17 cellular contexts compared by ENCODE assay signal in genomic region chr4:184306949-184307348, GRCh38.
A peak's percentile ranks its signal among the peaks of the same experiment; 100 is the strongest.
DNase-seq lines count a peak whose midpoint lies in the region; ATAC-seq and TF ChIP-seq lines count a peak whose summit lies in the region.
"Had no signal": no experiment of that assay in that cellular context is flagged by ENCODE, and none has a peak within 500 bp of the region (broad histone marks: within the 10 kb centered on the region; RNA-seq: fewer than 3 reads in every experiment).

No MANE protein-coding gene starts in this region.

- no peak for TF ChIP-seq POLR2A in adrenal gland (IDR thresholded peaks at IDR 0.05)

- no peak overlapping the region for H3K27ac Mint-ChIP-seq in GM23338
- H3K27ac Mint-ChIP-seq in activated T-helper 1 cell treated with anti-CD3 and anti-CD28 coated beads, Interleukin-12 subunit alpha, Interleukin-12 subunit beta, Interleukin-2, Interleukin-4 antibody, amounts not matched to agents 30 ng/mL and 10 ng/mL and 1 ng/mL, durations not matched to agents 14 hours and 24 hours and 36 hours: no peak overlapping the region
- H3K27ac Mint-ChIP-seq: activated B cell treated with CpG ODN at 0.5 μM for 24 hours had no signal

- peaks cover 6% of the 10 kb centered on the region; the same call in 2 of the 3 replicates for H3K9me3 Mint-ChIP-seq in GM23338
- H3K9me3 Mint-ChIP-seq in activated T-helper 1 cell treated with anti-CD3 and anti-CD28 coated beads, Interleukin-12 subunit alpha, Interleukin-12 subunit beta, Interleukin-2, Interleukin-4 antibody, amounts not matched to agents 30 ng/mL and 10 ng/mL and 1 ng/mL, durations not matched to agents 14 hours and 24 hours and 36 hours: peaks cover 23% of the 10 kb centered on the region

- H3K27ac ChIP-seq in GM23338 (ENCODE audit: low read depth) (no peak overlapping the region), adrenal gland (no peak overlapping the region)
- H3K27ac ChIP-seq: C4-2B, epithelial cell of prostate, heart right ventricle, HL-60 had no signal

- no peaks in the 10 kb centered on the region for H3K79me2 ChIP-seq in GM23338 (replicated peaks; ENCODE audit: insufficient read depth)

- H3K4me1 Mint-ChIP-seq in GM23338: peaks cover 1% of the 10 kb centered on the region; the same call in 1 of the 3 replicates
- peaks cover 33% of the 10 kb centered on the region for H3K4me1 Mint-ChIP-seq in activated T-helper 1 cell treated with anti-CD3 and anti-CD28 coated beads, Interleukin-12 subunit alpha, Interleukin-12 subunit beta, Interleukin-2, Interleukin-4 antibody, amounts not matched to agents 30 ng/mL and 10 ng/mL and 1 ng/mL, durations not matched to agents 14 hours and 24 hours and 36 hours (ENCODE audit: low read depth)

- no peaks in the 10 kb centered on the region for H3F3A ChIP-seq in GM23338 (replicated peaks; ENCODE audit: low read depth)

- H3K27me3 Mint-ChIP-seq in GM23338 (ENCODE audit: insufficient read depth, low read depth, poor library complexity): no peaks in the 10 kb centered on the region
- no peaks in the 10 kb centered on the region for H3K27me3 Mint-ChIP-seq in activated T-helper 1 cell treated with anti-CD3 and anti-CD28 coated beads, Interleukin-12 subunit alpha, Interleukin-12 subunit beta, Interleukin-2, Interleukin-4 antibody, amounts not matched to agents 30 ng/mL and 10 ng/mL and 1 ng/mL, durations not matched to agents 14 hours and 24 hours and 36 hours (ENCODE audit: insufficient read depth)
- H3K27me3 Mint-ChIP-seq: activated B cell treated with CpG ODN at 0.5 μM for 24 hours had no signal

- H3K4me2 ChIP-seq in GM23338: no peak overlapping the region

- no peak overlapping the region for H3K4me3 ChIP-seq in GM23338
- no peak overlapping the region for H3K4me3 ChIP-seq in adrenal gland
- H3K4me3 ChIP-seq: heart right ventricle had no signal

- 35 to 67% (median 52%) methylated on average over 3 of the region's 3 CpGs for WGBS in adrenal gland, 4 donors

- H3K4me1 ChIP-seq in GM23338 (ENCODE audit: insufficient read depth) (no peaks in the 10 kb centered on the region), adrenal gland (replicated peaks in 1 of 2) (no peaks in the 10 kb centered on the region)

- intact Hi-C loops in adrenal gland (cut with DNase I): no loop called here
- intact Hi-C loops in activated T-helper 1 cell treated with anti-CD3 and anti-CD28 coated beads, Interleukin-12 subunit alpha, Interleukin-12 subunit beta, Interleukin-2, Interleukin-4 antibody, amounts not matched to agents 30 ng/mL and 10 ng/mL and 1 ng/mL, durations not matched to agents 14 hours and 24 hours and 36 hours (cut with micrococcal nuclease): no loop called here

- no peaks in the 10 kb centered on the region for H3K9me3 ChIP-seq in adrenal gland (replicated peaks in 1 of 3)

- TF ChIP-seq CTCF in GM23338 (conservative IDR thresholded peaks at IDR 0.05; ENCODE audit: low read depth in 2 of 2) (no peak), adrenal gland (IDR thresholded peaks at IDR 0.05) (no peak)

- no peaks in the 10 kb centered on the region for H3K27me3 ChIP-seq in GM23338 (ENCODE audit: insufficient read depth)
- no peaks in the 10 kb centered on the region for H3K27me3 ChIP-seq in adrenal gland
- H3K27me3 ChIP-seq: heart right ventricle had no signal

- DNase-seq in EL: peak; percentile 25
- no peak for DNase-seq in GM23338 (ENCODE audit: low spot score)
- peak; percentile 39 to 65 (median 54) for DNase-seq in adrenal gland
- peak; percentile 56 for DNase-seq in kidney tubule cell (ENCODE audit: low spot score)
- no peak for DNase-seq in stimulated activated CD4-positive, alpha-beta T cell treated with anti-CD3 and anti-CD28 coated beads, Interleukin-4, amount 100 ng/mL, for 4 hours
- no peak for DNase-seq in activated T-helper 1 cell treated with anti-CD3 and anti-CD28 coated beads, Interleukin-12 subunit alpha, Interleukin-12 subunit beta, Interleukin-2, Interleukin-4 antibody, amounts not matched to agents 30 ng/mL and 10 ng/mL and 1 ng/mL, durations not matched to agents 14 hours and 24 hours and 36 hours (ENCODE audit: low spot score)
- DNase-seq: activated B cell treated with CpG ODN at 0.5 μM for 24 hours; DMS79; heart right ventricle; midbrain; NCI-H187; NCI-H510A treated with DMSO at 0.1 percent for 48 hours; stimulated activated naive CD4-positive, alpha-beta T cell treated with Interleukin-2 at 50 U/mL for 16 hours had no signal

- H3K4me3 Mint-ChIP-seq in GM23338: no peak overlapping the region
- no peak overlapping the region for H3K4me3 Mint-ChIP-seq in activated T-helper 1 cell treated with anti-CD3 and anti-CD28 coated beads, Interleukin-12 subunit alpha, Interleukin-12 subunit beta, Interleukin-2, Interleukin-4 antibody, amounts not matched to agents 30 ng/mL and 10 ng/mL and 1 ng/mL, durations not matched to agents 14 hours and 24 hours and 36 hours
- H3K4me3 Mint-ChIP-seq: activated B cell treated with CpG ODN at 0.5 μM for 24 hours had no signal

- H4K20me1 ChIP-seq in GM23338 (replicated peaks; ENCODE audit: insufficient read depth): no peaks in the 10 kb centered on the region

- peaks cover 6% of the 10 kb centered on the region for H3K9me2 ChIP-seq in GM23338 (ENCODE audit: insufficient read depth)

- H3K36me3 ChIP-seq in GM23338 (ENCODE audit: insufficient read depth) (no peaks in the 10 kb centered on the region), adrenal gland (replicated peaks in 1 of 2) (no peaks in the 10 kb centered on the region)
- H3K36me3 ChIP-seq: heart right ventricle had no signal

- no peak for ATAC-seq in GM23338
- ATAC-seq in HG02884 (IDR thresholded peaks at IDR 0.05; ENCODE audit: unreplicated experiment): no peak
- ATAC-seq: heart right ventricle had no signal

- no peaks in the 10 kb centered on the region; the same call in none of the 3 replicates for H3K36me3 Mint-ChIP-seq in GM23338 (ENCODE audit: low read depth)
- H3K36me3 Mint-ChIP-seq in activated T-helper 1 cell treated with anti-CD3 and anti-CD28 coated beads, Interleukin-12 subunit alpha, Interleukin-12 subunit beta, Interleukin-2, Interleukin-4 antibody, amounts not matched to agents 30 ng/mL and 10 ng/mL and 1 ng/mL, durations not matched to agents 14 hours and 24 hours and 36 hours (ENCODE audit: low read depth): peaks cover 12% of the 10 kb centered on the region

- peak overlapping the region; percentile 19; the same call in 1 of the 2 replicates for H2AFZ ChIP-seq in GM23338

TF ChIP-seq in GM23338, 12 proteins besides CTCF, POLR2A, EP300 and RAD21 (continues in another document):
- no peak for TF ChIP-seq CREB1 (CRISPR knock-in tag; IDR thresholded peaks at IDR 0.05; ENCODE audit: low read depth)
- TF ChIP-seq EZH2phosphoT487 (IDR thresholded peaks at IDR 0.05; ENCODE audit: unreplicated experiment): no peak
- TF ChIP-seq EZH2 (IDR thresholded peaks at IDR 0.05; ENCODE audit: low read depth, unreplicated experiment): no peak
- TF ChIP-seq ZNF114 (CRISPR knock-in tag; IDR thresholded peaks at IDR 0.05): no peak
- TF ChIP-seq NANOG (IDR thresholded peaks at IDR 0.05; ENCODE audit: borderline replicate concordance): no peak
- TF ChIP-seq ZNF331 (CRISPR knock-in tag; IDR thresholded peaks at IDR 0.05; ENCODE audit: low read depth): no peak

Comparison
In these comparisons a context has a peak if more than half of its experiments do, and no peak if none do; other contexts are left out.
1. DNase-seq: peak in EL (single experiment), adrenal gland (7 of 7) and kidney tubule cell (single experiment); none in GM23338 (single experiment), stimulated activated CD4-positive, alpha-beta T cell treated with anti-CD3 and anti-CD28 coated beads, Interleukin-4, amount 100 ng/mL, for 4 hours (0 of 2) and activated T-helper 1 cell treated with anti-CD3 and anti-CD28 coated beads, Interleukin-12 subunit alpha, Interleukin-12 subunit beta, Interleukin-2, Interleukin-4 antibody, amounts not matched to agents 30 ng/mL and 10 ng/mL and 1 ng/mL, durations not matched to agents 14 hours and 24 hours and 36 hours (single experiment).